Comparison of ENCODE assay signal across 1 cellular context in the genomic region with DNA sequence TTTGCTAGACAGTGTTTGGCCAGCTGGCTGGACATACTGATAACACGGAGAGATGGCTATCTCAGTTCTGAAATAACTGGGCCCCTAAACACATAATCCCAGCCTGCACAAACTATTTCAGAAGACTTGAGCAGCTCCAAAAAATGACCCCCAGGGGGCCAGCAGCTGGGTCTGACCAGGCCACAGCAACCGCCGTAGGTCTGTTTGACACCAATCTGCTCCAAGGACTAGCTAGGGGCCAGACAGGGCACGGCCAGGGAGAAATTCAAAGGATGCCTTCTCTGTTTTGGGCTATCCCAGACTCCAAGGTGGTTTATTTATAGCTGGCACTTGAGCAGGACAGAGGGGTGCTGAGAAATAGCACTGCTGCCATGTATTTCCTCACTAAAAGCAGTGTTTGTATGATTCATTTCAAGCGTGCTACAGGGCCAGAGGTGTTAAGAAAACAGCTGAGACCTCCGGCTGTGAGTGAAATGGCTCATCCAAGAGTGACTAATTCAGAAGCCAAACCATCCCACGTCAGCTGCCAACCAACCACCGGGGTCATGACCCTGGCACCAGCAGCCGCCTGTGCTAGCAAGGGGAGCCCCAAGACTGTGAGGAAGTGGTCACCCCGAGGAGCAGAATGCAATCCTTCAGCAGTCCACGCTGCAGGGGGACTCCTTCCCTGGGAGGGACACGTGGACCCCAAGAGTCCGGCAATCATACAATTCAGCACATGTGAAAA.
A peak's percentile ranks its signal among the peaks of the same experiment; 100 is the strongest.
TF ChIP-seq lines count a peak whose summit lies in the region.

No MANE protein-coding gene starts in this region.

TF ChIP-seq in K562, 482 proteins besides CTCF, POLR2A, EP300 and RAD21 (continues in another document):
- 0 out of 4 replicates have a peak, but pooled peaks of 1 of the 2 experiments have one; percentile 10 for TF ChIP-seq HDAC1 (IDR thresholded peaks at IDR 0.05)
- peak; percentile 40; the same call in 1 of the 2 replicates for TF ChIP-seq TAL1 (IDR thresholded peaks at IDR 0.05)
- TF ChIP-seq NRF1 (conservative IDR thresholded peaks at IDR 0.05 in 1 of 2, IDR thresholded peaks at IDR 0.05 in 1 of 2) = peak in 1 of 2 experiments; percentile 38; a peak in 1 of 4 replicates
- TF ChIP-seq, protein P1, sequence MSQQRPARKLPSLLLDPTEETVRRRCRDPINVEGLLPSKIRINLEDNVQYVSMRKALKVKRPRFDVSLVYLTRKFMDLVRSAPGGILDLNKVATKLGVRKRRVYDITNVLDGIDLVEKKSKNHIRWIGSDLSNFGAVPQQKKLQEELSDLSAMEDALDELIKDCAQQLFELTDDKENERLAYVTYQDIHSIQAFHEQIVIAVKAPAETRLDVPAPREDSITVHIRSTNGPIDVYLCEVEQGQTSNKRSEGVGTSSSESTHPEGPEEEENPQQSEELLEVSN (IDR thresholded peaks at IDR 0.05; ENCODE audit: borderline replicate concordance in 1 of 2, extremely low read depth in 1 of 2, insufficient read depth in 1 of 2, insufficient read length in 1 of 2, low read depth in 1 of 2, low read length in 1 of 2, poor library complexity in 1 of 2, severe bottlenecking in 1 of 2) = peak in 1 of 2 experiments; percentile 33
- TF ChIP-seq, protein P2, sequence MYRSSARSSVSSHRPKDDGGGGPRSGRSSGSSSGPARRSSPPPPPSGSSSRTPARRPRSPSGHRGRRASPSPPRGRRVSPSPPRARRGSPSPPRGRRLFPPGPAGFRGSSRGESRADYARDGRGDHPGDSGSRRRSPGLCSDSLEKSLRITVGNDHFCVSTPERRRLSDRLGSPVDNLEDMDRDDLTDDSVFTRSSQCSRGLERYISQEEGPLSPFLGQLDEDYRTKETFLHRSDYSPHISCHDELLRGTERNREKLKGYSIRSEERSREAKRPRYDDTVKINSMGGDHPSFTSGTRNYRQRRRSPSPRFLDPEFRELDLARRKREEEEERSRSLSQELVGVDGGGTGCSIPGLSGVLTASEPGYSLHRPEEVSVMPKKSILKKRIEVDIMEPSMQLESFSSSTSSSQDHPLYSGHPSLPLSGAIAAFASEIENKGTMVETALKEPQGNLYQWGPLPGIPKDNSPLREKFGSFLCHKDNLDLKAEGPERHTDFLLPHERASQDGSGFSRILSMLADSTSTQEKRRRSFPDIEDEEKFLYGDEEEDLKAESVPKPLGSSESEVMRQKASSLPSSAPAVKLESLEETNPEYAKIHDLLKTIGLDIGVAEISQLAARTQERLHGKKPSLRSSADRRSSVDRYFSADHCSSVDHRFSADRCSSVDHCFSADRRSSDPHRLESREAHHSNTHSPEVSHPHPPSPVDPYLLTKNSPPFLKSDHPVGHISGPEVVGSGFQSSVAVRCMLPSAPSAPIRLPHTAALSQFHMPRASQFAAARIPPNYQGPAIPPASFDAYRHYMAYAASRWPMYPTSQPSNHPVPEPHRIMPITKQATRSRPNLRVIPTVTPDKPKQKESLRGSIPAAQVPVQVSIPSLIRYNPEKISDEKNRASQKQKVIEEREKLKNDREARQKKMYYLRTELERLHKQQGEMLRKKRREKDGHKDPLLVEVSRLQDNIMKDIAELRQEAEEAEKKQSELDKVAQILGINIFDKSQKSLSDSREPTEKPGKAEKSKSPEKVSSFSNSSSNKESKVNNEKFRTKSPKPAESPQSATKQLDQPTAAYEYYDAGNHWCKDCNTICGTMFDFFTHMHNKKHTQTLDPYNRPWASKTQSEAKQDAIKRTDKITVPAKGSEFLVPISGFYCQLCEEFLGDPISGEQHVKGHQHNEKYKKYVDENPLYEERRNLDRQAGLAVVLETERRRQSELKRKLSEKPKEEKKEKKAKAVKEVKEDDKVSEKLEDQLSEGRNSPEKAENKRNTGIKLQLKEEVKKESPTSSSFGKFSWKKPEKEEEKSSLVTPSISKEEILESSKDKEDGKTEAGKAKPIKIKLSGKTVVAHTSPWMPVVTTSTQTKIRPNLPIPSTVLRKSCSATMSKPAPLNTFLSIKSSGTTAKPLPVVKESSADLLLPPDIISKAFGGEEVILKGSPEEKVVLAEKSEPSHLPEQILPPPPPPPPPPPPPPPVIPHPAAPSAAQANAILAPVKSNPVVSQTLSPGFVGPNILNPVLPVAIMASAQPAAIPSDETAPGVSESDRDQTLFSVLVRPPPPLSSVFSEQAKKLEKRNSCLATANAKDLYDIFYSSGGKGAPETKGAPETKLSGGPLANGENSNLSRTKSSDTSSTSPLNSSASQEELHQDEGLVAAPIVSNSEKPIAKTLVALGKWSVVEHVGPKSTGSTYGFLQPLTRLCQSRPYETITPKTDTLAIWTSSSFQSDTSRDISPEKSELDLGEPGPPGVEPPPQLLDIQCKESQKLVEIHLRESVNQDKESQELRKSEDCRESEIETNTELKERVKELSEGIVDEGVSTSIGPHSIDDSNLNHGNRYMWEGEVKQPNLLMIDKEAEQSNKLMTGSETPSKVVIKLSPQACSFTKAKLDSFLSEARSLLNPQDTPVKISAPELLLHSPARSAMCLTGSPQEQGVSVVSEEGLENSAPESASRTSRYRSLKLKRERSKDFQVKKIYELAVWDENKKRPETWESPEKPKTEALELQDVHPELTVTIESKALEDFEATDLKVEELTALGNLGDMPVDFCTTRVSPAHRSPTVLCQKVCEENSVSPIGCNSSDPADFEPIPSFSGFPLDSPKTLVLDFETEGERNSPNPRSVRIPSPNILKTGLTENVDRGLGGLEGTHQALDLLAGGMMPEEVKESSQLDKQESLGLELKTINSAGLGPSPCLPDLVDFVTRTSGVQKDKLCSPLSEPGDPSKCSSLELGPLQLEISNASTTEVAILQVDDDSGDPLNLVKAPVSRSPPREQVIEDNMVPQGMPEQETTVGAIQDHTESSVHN (IDR thresholded peaks at IDR 0.05; ENCODE audit: borderline replicate concordance in 1 of 2, low read depth in 1 of 2) = peak in 1 of 2 experiments; percentile 79; a peak in 2 of 4 replicates
- peak; percentile 9 for TF ChIP-seq NEUROD1 (IDR thresholded peaks at IDR 0.05; ENCODE audit: borderline replicate concordance, low read depth, low read length, partially characterized antibody)
- TF ChIP-seq JUN (IDR thresholded peaks at IDR 0.05; ENCODE audit: borderline replicate concordance, low read depth, low read length) = peak; percentile 74; the same call in 1 of the 2 replicates
- no peak for TF ChIP-seq JUN (CRISPR knock-in tag; IDR thresholded peaks at IDR 0.05; ENCODE audit: borderline replicate concordance)
- TF ChIP-seq ZNF766 (CRISPR knock-in tag; conservative IDR thresholded peaks at IDR 0.05) = peak; percentile 35; the same call in 1 of the 2 replicates
- no peak for TF ChIP-seq HNRNPUL1 (IDR thresholded peaks at IDR 0.05; ENCODE audit: low read length)
- TF ChIP-seq FOSL1 (tag; conservative IDR thresholded peaks at IDR 0.05) = peak; percentile 93
- TF ChIP-seq, protein P3, sequence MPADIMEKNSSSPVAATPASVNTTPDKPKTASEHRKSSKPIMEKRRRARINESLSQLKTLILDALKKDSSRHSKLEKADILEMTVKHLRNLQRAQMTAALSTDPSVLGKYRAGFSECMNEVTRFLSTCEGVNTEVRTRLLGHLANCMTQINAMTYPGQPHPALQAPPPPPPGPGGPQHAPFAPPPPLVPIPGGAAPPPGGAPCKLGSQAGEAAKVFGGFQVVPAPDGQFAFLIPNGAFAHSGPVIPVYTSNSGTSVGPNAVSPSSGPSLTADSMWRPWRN (IDR thresholded peaks at IDR 0.05; ENCODE audit: low read depth) = no peak
- TF ChIP-seq CREM (IDR thresholded peaks at IDR 0.05; ENCODE audit: low read depth) = peak; percentile 34; the same call in 1 of the 2 replicates
- TF ChIP-seq, protein P4, sequence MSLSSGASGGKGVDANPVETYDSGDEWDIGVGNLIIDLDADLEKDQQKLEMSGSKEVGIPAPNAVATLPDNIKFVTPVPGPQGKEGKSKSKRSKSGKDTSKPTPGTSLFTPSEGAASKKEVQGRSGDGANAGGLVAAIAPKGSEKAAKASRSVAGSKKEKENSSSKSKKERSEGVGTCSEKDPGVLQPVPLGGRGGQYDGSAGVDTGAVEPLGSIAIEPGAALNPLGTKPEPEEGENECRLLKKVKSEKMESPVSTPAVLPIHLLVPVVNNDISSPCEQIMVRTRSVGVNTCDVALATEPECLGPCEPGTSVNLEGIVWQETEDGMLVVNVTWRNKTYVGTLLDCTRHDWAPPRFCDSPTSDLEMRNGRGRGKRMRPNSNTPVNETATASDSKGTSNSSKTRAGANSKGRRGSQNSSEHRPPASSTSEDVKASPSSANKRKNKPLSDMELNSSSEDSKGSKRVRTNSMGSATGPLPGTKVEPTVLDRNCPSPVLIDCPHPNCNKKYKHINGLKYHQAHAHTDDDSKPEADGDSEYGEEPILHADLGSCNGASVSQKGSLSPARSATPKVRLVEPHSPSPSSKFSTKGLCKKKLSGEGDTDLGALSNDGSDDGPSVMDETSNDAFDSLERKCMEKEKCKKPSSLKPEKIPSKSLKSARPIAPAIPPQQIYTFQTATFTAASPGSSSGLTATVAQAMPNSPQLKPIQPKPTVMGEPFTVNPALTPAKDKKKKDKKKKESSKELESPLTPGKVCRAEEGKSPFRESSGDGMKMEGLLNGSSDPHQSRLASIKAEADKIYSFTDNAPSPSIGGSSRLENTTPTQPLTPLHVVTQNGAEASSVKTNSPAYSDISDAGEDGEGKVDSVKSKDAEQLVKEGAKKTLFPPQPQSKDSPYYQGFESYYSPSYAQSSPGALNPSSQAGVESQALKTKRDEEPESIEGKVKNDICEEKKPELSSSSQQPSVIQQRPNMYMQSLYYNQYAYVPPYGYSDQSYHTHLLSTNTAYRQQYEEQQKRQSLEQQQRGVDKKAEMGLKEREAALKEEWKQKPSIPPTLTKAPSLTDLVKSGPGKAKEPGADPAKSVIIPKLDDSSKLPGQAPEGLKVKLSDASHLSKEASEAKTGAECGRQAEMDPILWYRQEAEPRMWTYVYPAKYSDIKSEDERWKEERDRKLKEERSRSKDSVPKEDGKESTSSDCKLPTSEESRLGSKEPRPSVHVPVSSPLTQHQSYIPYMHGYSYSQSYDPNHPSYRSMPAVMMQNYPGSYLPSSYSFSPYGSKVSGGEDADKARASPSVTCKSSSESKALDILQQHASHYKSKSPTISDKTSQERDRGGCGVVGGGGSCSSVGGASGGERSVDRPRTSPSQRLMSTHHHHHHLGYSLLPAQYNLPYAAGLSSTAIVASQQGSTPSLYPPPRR (CRISPR knock-in tag; IDR thresholded peaks at IDR 0.05; ENCODE audit: borderline replicate concordance) = no peak
- TF ChIP-seq RCOR1 (IDR thresholded peaks at IDR 0.05; ENCODE audit: borderline replicate concordance in 1 of 2, low read depth in 2 of 2, low read length in 2 of 2) = 0 out of 4 replicates have a peak, but pooled peaks of 1 of the 2 experiments have one; percentile 17
- no peak for TF ChIP-seq ZNF146 (CRISPR knock-in tag; IDR thresholded peaks at IDR 0.05; ENCODE audit: unreplicated experiment)
- TF ChIP-seq TEAD4 (IDR thresholded peaks at IDR 0.05; ENCODE audit: low read length) = 0 out of 2 replicates have a peak, but pooled peaks have one; percentile 36
- no peak for TF ChIP-seq TEAD4 (CRISPR knock-in tag; IDR thresholded peaks at IDR 0.05; ENCODE audit: borderline replicate concordance)
- TF ChIP-seq NR2C2 (CRISPR knock-in tag; IDR thresholded peaks at IDR 0.05) = peak; percentile 42; the same call in 1 of the 2 replicates
- peak; percentile 82 for TF ChIP-seq NR2C2 (tag; IDR thresholded peaks at IDR 0.05)
- TF ChIP-seq RBFOX2 (IDR thresholded peaks at IDR 0.05; ENCODE audit: low read depth, low read length) = 0 out of 2 replicates have a peak, but pooled peaks have one; percentile 25
- peak; percentile 57 for TF ChIP-seq GATA2 (CRISPR knock-in tag; IDR thresholded peaks at IDR 0.05)
- 0 out of 2 replicates have a peak, but pooled peaks have one; percentile 4 for TF ChIP-seq ZNF384 (IDR thresholded peaks at IDR 0.05; ENCODE audit: low read depth, low read length)
- TF ChIP-seq, protein P5, sequence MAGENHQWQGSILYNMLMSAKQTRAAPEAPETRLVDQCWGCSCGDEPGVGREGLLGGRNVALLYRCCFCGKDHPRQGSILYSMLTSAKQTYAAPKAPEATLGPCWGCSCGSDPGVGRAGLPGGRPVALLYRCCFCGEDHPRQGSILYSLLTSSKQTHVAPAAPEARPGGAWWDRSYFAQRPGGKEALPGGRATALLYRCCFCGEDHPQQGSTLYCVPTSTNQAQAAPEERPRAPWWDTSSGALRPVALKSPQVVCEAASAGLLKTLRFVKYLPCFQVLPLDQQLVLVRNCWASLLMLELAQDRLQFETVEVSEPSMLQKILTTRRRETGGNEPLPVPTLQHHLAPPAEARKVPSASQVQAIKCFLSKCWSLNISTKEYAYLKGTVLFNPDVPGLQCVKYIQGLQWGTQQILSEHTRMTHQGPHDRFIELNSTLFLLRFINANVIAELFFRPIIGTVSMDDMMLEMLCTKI (IDR thresholded peaks at IDR 0.05; ENCODE audit: partially characterized antibody) = no peak
- 0 out of 2 replicates have a peak, but pooled peaks have one; percentile 28 for TF ChIP-seq SP1 (CRISPR knock-in tag; IDR thresholded peaks at IDR 0.05)
- TF ChIP-seq POLR2AphosphoS5 (IDR thresholded peaks at IDR 0.05; ENCODE audit: control insufficient read depth, insufficient read depth, low read depth, low read length) = no peak
- peak; percentile 42; the same call in 1 of the 2 replicates for TF ChIP-seq NR2C1 (IDR thresholded peaks at IDR 0.05)
- TF ChIP-seq NR2C1 (tag; IDR thresholded peaks at IDR 0.05) = peak; percentile 66
- peak; percentile 84 for TF ChIP-seq DACH1 (IDR thresholded peaks at IDR 0.05; ENCODE audit: partially characterized antibody)
- peak; percentile 65 for TF ChIP-seq BHLHE40 (IDR thresholded peaks at IDR 0.05; ENCODE audit: low read length)
- peak; percentile 66; the same call in 1 of the 2 replicates for TF ChIP-seq MYNN (IDR thresholded peaks at IDR 0.05)
- no peak for TF ChIP-seq MYNN (CRISPR knock-in tag; IDR thresholded peaks at IDR 0.05)
- no peak for TF ChIP-seq POU5F1 (IDR thresholded peaks at IDR 0.05; ENCODE audit: borderline replicate concordance, low read depth, low read length, partially characterized antibody)
- TF ChIP-seq, protein P6, sequence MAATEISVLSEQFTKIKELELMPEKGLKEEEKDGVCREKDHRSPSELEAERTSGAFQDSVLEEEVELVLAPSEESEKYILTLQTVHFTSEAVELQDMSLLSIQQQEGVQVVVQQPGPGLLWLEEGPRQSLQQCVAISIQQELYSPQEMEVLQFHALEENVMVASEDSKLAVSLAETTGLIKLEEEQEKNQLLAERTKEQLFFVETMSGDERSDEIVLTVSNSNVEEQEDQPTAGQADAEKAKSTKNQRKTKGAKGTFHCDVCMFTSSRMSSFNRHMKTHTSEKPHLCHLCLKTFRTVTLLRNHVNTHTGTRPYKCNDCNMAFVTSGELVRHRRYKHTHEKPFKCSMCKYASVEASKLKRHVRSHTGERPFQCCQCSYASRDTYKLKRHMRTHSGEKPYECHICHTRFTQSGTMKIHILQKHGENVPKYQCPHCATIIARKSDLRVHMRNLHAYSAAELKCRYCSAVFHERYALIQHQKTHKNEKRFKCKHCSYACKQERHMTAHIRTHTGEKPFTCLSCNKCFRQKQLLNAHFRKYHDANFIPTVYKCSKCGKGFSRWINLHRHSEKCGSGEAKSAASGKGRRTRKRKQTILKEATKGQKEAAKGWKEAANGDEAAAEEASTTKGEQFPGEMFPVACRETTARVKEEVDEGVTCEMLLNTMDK (IDR thresholded peaks at IDR 0.05; ENCODE audit: borderline replicate concordance, insufficient read depth, low read depth, low read length, poor library complexity, severe bottlenecking) = peak; percentile 1
- TF ChIP-seq ARID1B (IDR thresholded peaks at IDR 0.05) = peak; percentile 59; the same call in 1 of the 2 replicates
- TF ChIP-seq L3MBTL2 (IDR thresholded peaks at IDR 0.05) = peak; percentile 26; the same call in 1 of the 2 replicates
- TF ChIP-seq, protein P7, sequence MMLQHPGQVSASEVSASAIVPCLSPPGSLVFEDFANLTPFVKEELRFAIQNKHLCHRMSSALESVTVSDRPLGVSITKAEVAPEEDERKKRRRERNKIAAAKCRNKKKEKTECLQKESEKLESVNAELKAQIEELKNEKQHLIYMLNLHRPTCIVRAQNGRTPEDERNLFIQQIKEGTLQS (IDR thresholded peaks at IDR 0.05) = peak; percentile 84
- TF ChIP-seq, protein P7 (CRISPR knock-in tag; conservative IDR thresholded peaks at IDR 0.05) = no peak
